Comparison of ENCODE assay signal across 8 cellular contexts in the genomic region with DNA sequence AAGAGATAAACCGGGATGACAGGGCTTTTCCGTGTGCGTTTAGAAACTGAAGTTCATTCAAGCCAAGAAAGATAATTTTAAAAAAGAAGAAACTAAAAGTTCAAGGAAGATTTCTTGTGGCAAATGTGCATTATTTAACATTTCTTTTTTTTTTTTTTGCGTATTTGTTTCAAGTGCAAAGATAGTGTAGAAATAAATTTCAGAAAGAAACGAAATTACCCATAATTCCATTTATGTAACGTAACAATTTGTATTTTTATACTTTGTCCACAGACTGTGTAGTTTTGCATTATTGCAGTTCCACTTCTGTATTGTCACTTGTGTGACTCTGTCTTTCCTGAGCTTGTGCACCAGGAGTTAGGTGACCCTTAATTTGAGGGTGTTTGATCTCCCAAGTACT.
"Had no signal": no experiment of that assay in that cellular context is flagged by ENCODE, and none has a peak within 500 bp of the region (broad histone marks: within the 10 kb centered on the region; RNA-seq: fewer than 3 reads in every experiment).

No MANE protein-coding gene starts in this region.

- H3K27me3 Mint-ChIP-seq: IgD-negative memory B cell had no signal

- FAIRE-seq: H1, H54 had no signal

- H3K9me3 ChIP-seq: HAP-1 had no signal

- H3K4me1 ChIP-seq: HAP-1 had no signal

- H3K4me1 Mint-ChIP-seq: GM23338, IgD-negative memory B cell had no signal

- H3K27ac Mint-ChIP-seq: GM23338, HFFc6 had no signal

- H2AFZ ChIP-seq: GM23338 had no signal

- ATAC-seq: GM23338, HCT116 had no signal

- H3K9me3 Mint-ChIP-seq: GM23338, HFFc6, IgD-negative memory B cell had no signal

- H3K4me3 Mint-ChIP-seq: GM23338, HFFc6, IgD-negative memory B cell had no signal

- DNase-seq: HFFc6, KG1 had no signal

- H3K4me3 ChIP-seq: GM23338, HAP-1 had no signal

- H3K4me2 ChIP-seq: GM23338 had no signal
